ENCODE assay signal across 2 cellular contexts in genomic region chr3:114496466-114496865, GRCh38.
TF ChIP-seq lines count a peak whose summit lies in the region.

No MANE protein-coding gene starts in this region.

TF ChIP-seq in A549, 52 proteins besides CTCF, POLR2A, EP300 and RAD21 (continued from another document):
- TF ChIP-seq ESRRA (IDR thresholded peaks at IDR 0.05; ENCODE audit: borderline replicate concordance, low read length) = no peak
- no peak for TF ChIP-seq HMGXB4 (CRISPR knock-in tag; IDR thresholded peaks at IDR 0.05; ENCODE audit: borderline replicate concordance)
- no peak for TF ChIP-seq TFCP2L1 (CRISPR knock-in tag; IDR thresholded peaks at IDR 0.05)
- TF ChIP-seq HOXB5 (CRISPR knock-in tag; IDR thresholded peaks at IDR 0.05) = no peak
- TF ChIP-seq MAFK (IDR thresholded peaks at IDR 0.05; ENCODE audit: partially characterized antibody) = no peak
- no peak for TF ChIP-seq RCOR1 (IDR thresholded peaks at IDR 0.05; ENCODE audit: low read depth, low read length)
- no peak for TF ChIP-seq ZSCAN20 (CRISPR knock-in tag; IDR thresholded peaks at IDR 0.05)

TF ChIP-seq in IMR-90, 13 proteins besides CTCF, POLR2A, EP300 and RAD21 (continued from another document):
- TF ChIP-seq USF2 (IDR thresholded peaks at IDR 0.05; ENCODE audit: low read depth, low read length) = no peak
- TF ChIP-seq RCOR1 (IDR thresholded peaks at IDR 0.05; ENCODE audit: insufficient replicate concordance, low read length) = no peak
- TF ChIP-seq CEBPB (IDR thresholded peaks at IDR 0.05; ENCODE audit: low read depth, low read length) = no peak
- no peak for TF ChIP-seq BHLHE40 (IDR thresholded peaks at IDR 0.05; ENCODE audit: low read depth, low read length)
- TF ChIP-seq CHD1 (IDR thresholded peaks at IDR 0.05; ENCODE audit: low read depth, low read length) = no peak
- no peak for TF ChIP-seq MXI1 (IDR thresholded peaks at IDR 0.05; ENCODE audit: borderline replicate concordance, low read depth, low read length)
- TF ChIP-seq FOS (IDR thresholded peaks at IDR 0.05; ENCODE audit: low read depth, low read length) = no peak
- TF ChIP-seq RFX5 (IDR thresholded peaks at IDR 0.05; ENCODE audit: low read depth, low read length) = no peak
- no peak for TF ChIP-seq SMC3 (IDR thresholded peaks at IDR 0.05; ENCODE audit: low read depth, low read length)
- TF ChIP-seq NFE2L2 (IDR thresholded peaks at IDR 0.05; ENCODE audit: low read depth, low read length) = no peak
- TF ChIP-seq ELK1 (IDR thresholded peaks at IDR 0.05; ENCODE audit: borderline replicate concordance, low read depth, low read length) = no peak
- no peak for TF ChIP-seq MAZ (IDR thresholded peaks at IDR 0.05; ENCODE audit: borderline replicate concordance, low read depth, low read length)
